38 cellular contexts compared by ENCODE assay signal in the genomic region with DNA sequence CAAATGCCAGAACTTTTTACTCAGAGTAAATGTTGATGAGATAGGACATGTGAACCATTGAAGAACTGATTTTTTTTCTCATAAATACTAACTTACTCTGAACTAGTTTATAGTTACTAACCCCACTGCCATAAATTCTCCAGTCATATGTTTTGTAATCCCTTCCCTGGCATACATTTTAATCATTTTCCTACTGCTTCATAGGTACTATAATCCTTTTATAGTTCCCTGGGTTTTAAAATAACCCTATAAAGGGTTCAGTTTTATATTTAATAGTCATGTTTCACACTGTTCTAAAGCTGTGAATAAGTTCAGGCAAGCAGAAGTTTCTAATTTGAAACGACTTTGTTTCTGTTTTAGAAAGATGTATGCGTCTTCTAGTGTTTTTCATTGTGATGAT.
"Had no signal": no experiment of that assay in that cellular context is flagged by ENCODE, and none has a peak within 500 bp of the region (broad histone marks: within the 10 kb centered on the region; RNA-seq: fewer than 3 reads in every experiment).

No MANE protein-coding gene starts in this region.

- H3K27ac ChIP-seq: ascending aorta, cardiac muscle cell, VCaP had no signal

- H3K27me3 Mint-ChIP-seq: activated B cell treated with CpG ODN at 0.5 μM for 24 hours; activated CD4-positive, alpha-beta memory T cell treated with anti-CD3 and anti-CD28 coated beads, Interleukin-2, amount 10 ng/mL, durations not matched to agents 7 days and 5 days; activated CD8-positive, alpha-beta memory T cell treated with anti-CD3 and anti-CD28 coated beads, Interleukin-2, amount 10 ng/mL, durations not matched to agents 7 days and 5 days; activated naive CD4-positive, alpha-beta T cell treated with anti-CD3 and anti-CD28 coated beads, Interleukin-2, amount 10 ng/mL, durations not matched to agents 7 days and 5 days; activated naive CD4-positive, alpha-beta T cell treated with anti-CD3 and anti-CD28 coated beads, Interleukin-2, amount 50 U/mL, for 24 hours; activated naive CD8-positive, alpha-beta T cell; activated naive CD8-positive, alpha-beta T cell treated with anti-CD3 and anti-CD28 coated beads, Interleukin-2, amount 10 ng/mL, durations not matched to agents 7 days and 5 days; activated naive CD8-positive, alpha-beta T cell treated with anti-CD3 and anti-CD28 coated beads, Interleukin-2, amount 50 U/mL, for 24 hours; activated T-cell treated with anti-CD3 and anti-CD28 coated beads, Interleukin-2, amount 50 U/mL, for 24 hours; brain; central memory CD8-positive, alpha-beta T cell had no signal

- H3K4me3 ChIP-seq: ascending aorta, cardiac muscle cell had no signal

- H3K9me3 ChIP-seq: ascending aorta had no signal

- FAIRE-seq: bronchial epithelial cell, TTC549 had no signal

- ATAC-seq: activated CD8-positive, alpha-beta memory T cell treated with anti-CD3 and anti-CD28 coated beads, Interleukin-2, amount 10 ng/mL, durations not matched to agents 7 days and 5 days; activated CD8-positive, alpha-beta T cell treated with anti-CD3 and anti-CD28 coated beads, Interleukin-2, amount 10 ng/mL, durations not matched to agents 7 days and 5 days; activated naive CD8-positive, alpha-beta T cell treated with anti-CD3 and anti-CD28 coated beads, Interleukin-2, amount 50 U/mL, for 24 hours had no signal

- H3K27ac Mint-ChIP-seq: activated B cell treated with CpG ODN at 0.5 μM for 24 hours; activated CD4-positive, alpha-beta memory T cell treated with anti-CD3 and anti-CD28 coated beads, Interleukin-2, amount 10 ng/mL, durations not matched to agents 7 days and 5 days; activated CD4-positive, alpha-beta T cell treated with anti-CD3 and anti-CD28 coated beads, Interleukin-2, amount 10 ng/mL, durations not matched to agents 24 days and 14 days; activated CD8-positive, alpha-beta memory T cell treated with anti-CD3 and anti-CD28 coated beads, Interleukin-2, amount 10 ng/mL, durations not matched to agents 7 days and 5 days; activated CD8-positive, alpha-beta T cell treated with anti-CD3 and anti-CD28 coated beads, Interleukin-2, amount 10 ng/mL, durations not matched to agents 7 days and 5 days; activated naive CD4-positive, alpha-beta T cell treated with anti-CD3 and anti-CD28 coated beads, Interleukin-2, amount 10 ng/mL, durations not matched to agents 7 days and 5 days; activated naive CD4-positive, alpha-beta T cell treated with anti-CD3 and anti-CD28 coated beads, Interleukin-2, amount 50 U/mL, for 24 hours; activated naive CD8-positive, alpha-beta T cell; activated naive CD8-positive, alpha-beta T cell treated with anti-CD3 and anti-CD28 coated beads, Interleukin-2, amount 10 ng/mL, durations not matched to agents 7 days and 5 days; activated naive CD8-positive, alpha-beta T cell treated with anti-CD3 and anti-CD28 coated beads, Interleukin-2, amount 50 U/mL, for 24 hours; activated T-cell treated with anti-CD3 and anti-CD28 coated beads, Interleukin-2, amount 50 U/mL, for 24 hours; activated T-helper 2 cell treated with anti-CD3 and anti-CD28 coated beads, Interferon-gamma antibody, Interleukin-2, Interleukin-4, amounts not matched to agents 10 μg/mL and 5 μg/mL and 100 μg/mL, durations not matched to agents 14 hours and 24 hours and 36 hours; T-helper 1 cell treated with Interleukin-12 subunit alpha and Interleukin-12 subunit beta and Interleukin-4 antibody, amounts not matched to agents 30 μg/mL and 1 μg/mL, for 36 hours; T-helper 2 cell treated with Interferon-gamma antibody and Interleukin-4, amounts not matched to agents 5 μg/mL and 100 μg/mL, for 36 hours had no signal

- H3K27me3 ChIP-seq: ascending aorta, cardiac muscle cell had no signal

- H3K36me3 ChIP-seq: ascending aorta, cardiac muscle cell had no signal

- H3K4me1 Mint-ChIP-seq: activated B cell treated with CpG ODN at 0.5 μM for 24 hours; activated CD4-positive, alpha-beta memory T cell treated with anti-CD3 and anti-CD28 coated beads, Interleukin-2, amount 10 ng/mL, durations not matched to agents 7 days and 5 days; activated CD4-positive, alpha-beta T cell treated with anti-CD3 and anti-CD28 coated beads, Interleukin-2, amount 10 ng/mL, durations not matched to agents 24 days and 14 days; activated CD8-positive, alpha-beta memory T cell treated with anti-CD3 and anti-CD28 coated beads, Interleukin-2, amount 10 ng/mL, durations not matched to agents 7 days and 5 days; activated naive CD4-positive, alpha-beta T cell treated with anti-CD3 and anti-CD28 coated beads, Interleukin-2, amount 10 ng/mL, durations not matched to agents 7 days and 5 days; activated naive CD4-positive, alpha-beta T cell treated with anti-CD3 and anti-CD28 coated beads, Interleukin-2, amount 50 U/mL, for 24 hours; activated naive CD8-positive, alpha-beta T cell treated with anti-CD3 and anti-CD28 coated beads, Interleukin-2, amount 10 ng/mL, durations not matched to agents 7 days and 5 days; activated naive CD8-positive, alpha-beta T cell treated with anti-CD3 and anti-CD28 coated beads, Interleukin-2, amount 50 U/mL, for 24 hours had no signal

- H3K4me3 Mint-ChIP-seq: activated B cell treated with CpG ODN at 0.5 μM for 24 hours; activated CD4-positive, alpha-beta memory T cell treated with anti-CD3 and anti-CD28 coated beads, Interleukin-2, amount 10 ng/mL, durations not matched to agents 7 days and 5 days; activated CD4-positive, alpha-beta T cell treated with anti-CD3 and anti-CD28 coated beads, Interleukin-2, amount 10 ng/mL, durations not matched to agents 24 days and 14 days; activated CD8-positive, alpha-beta memory T cell treated with anti-CD3 and anti-CD28 coated beads, Interleukin-2, amount 10 ng/mL, durations not matched to agents 7 days and 5 days; activated CD8-positive, alpha-beta T cell treated with anti-CD3 and anti-CD28 coated beads, Interleukin-2, amount 10 ng/mL, durations not matched to agents 7 days and 5 days; activated naive CD4-positive, alpha-beta T cell treated with anti-CD3 and anti-CD28 coated beads, Interleukin-2, amount 10 ng/mL, durations not matched to agents 7 days and 5 days; activated naive CD4-positive, alpha-beta T cell treated with anti-CD3 and anti-CD28 coated beads, Interleukin-2, amount 50 U/mL, for 24 hours; activated naive CD8-positive, alpha-beta T cell; activated naive CD8-positive, alpha-beta T cell treated with anti-CD3 and anti-CD28 coated beads, Interleukin-2, amount 10 ng/mL, durations not matched to agents 7 days and 5 days; activated naive CD8-positive, alpha-beta T cell treated with anti-CD3 and anti-CD28 coated beads, Interleukin-2, amount 50 U/mL, for 24 hours; activated T-cell treated with anti-CD3 and anti-CD28 coated beads, Interleukin-2, amount 50 U/mL, for 24 hours; brain; central memory CD8-positive, alpha-beta T cell; T-helper 1 cell treated with Interleukin-12 subunit alpha and Interleukin-12 subunit beta and Interleukin-4 antibody, amounts not matched to agents 30 μg/mL and 1 μg/mL, for 36 hours; T-helper 2 cell treated with Interferon-gamma antibody and Interleukin-4, amounts not matched to agents 5 μg/mL and 100 μg/mL, for 36 hours had no signal

- H3K9me3 Mint-ChIP-seq: activated B cell treated with CpG ODN at 0.5 μM for 24 hours; activated CD4-positive, alpha-beta memory T cell treated with anti-CD3 and anti-CD28 coated beads, Interleukin-2, amount 10 ng/mL, durations not matched to agents 7 days and 5 days; activated CD4-positive, alpha-beta T cell treated with anti-CD3 and anti-CD28 coated beads, Interleukin-2, amount 10 ng/mL, durations not matched to agents 24 days and 14 days; activated naive CD4-positive, alpha-beta T cell treated with anti-CD3 and anti-CD28 coated beads, Interleukin-2, amount 10 ng/mL, durations not matched to agents 7 days and 5 days; activated naive CD4-positive, alpha-beta T cell treated with anti-CD3 and anti-CD28 coated beads, Interleukin-2, amount 50 U/mL, for 24 hours; activated naive CD8-positive, alpha-beta T cell treated with anti-CD3 and anti-CD28 coated beads, Interleukin-2, amount 10 ng/mL, durations not matched to agents 7 days and 5 days; activated naive CD8-positive, alpha-beta T cell treated with anti-CD3 and anti-CD28 coated beads, Interleukin-2, amount 50 U/mL, for 24 hours; activated T-cell treated with anti-CD3 and anti-CD28 coated beads, Interleukin-2, amount 50 U/mL, for 24 hours; activated T-helper 2 cell treated with anti-CD3 and anti-CD28 coated beads, Interferon-gamma antibody, Interleukin-2, Interleukin-4, amounts not matched to agents 10 μg/mL and 5 μg/mL and 100 μg/mL, durations not matched to agents 14 hours and 24 hours and 36 hours; brain; central memory CD8-positive, alpha-beta T cell; T-helper 1 cell treated with Interleukin-12 subunit alpha and Interleukin-12 subunit beta and Interleukin-4 antibody, amounts not matched to agents 30 μg/mL and 1 μg/mL, for 36 hours; T-helper 2 cell treated with Interferon-gamma antibody and Interleukin-4, amounts not matched to agents 5 μg/mL and 100 μg/mL, for 36 hours had no signal

- H3K36me3 Mint-ChIP-seq: activated CD8-positive, alpha-beta memory T cell treated with anti-CD3 and anti-CD28 coated beads, Interleukin-2, amount 10 ng/mL, durations not matched to agents 7 days and 5 days; activated naive CD4-positive, alpha-beta T cell treated with anti-CD3 and anti-CD28 coated beads, Interleukin-2, amount 10 ng/mL, durations not matched to agents 7 days and 5 days; activated naive CD4-positive, alpha-beta T cell treated with anti-CD3 and anti-CD28 coated beads, Interleukin-2, amount 50 U/mL, for 24 hours; activated naive CD8-positive, alpha-beta T cell treated with anti-CD3 and anti-CD28 coated beads, Interleukin-2, amount 10 ng/mL, durations not matched to agents 7 days and 5 days; brain had no signal

- DNase-seq: activated B cell treated with CpG ODN at 0.5 μM for 24 hours; activated CD4-positive, alpha-beta memory T cell treated with anti-CD3 and anti-CD28 coated beads, Interleukin-2, amount 10 ng/mL, durations not matched to agents 7 days and 5 days; activated CD4-positive, alpha-beta T cell treated with anti-CD3 and anti-CD28 coated beads for 4 hours; activated CD4-positive, alpha-beta T cell treated with anti-CD3 and anti-CD28 coated beads, Interleukin-2, amount 10 ng/mL, durations not matched to agents 24 days and 14 days; activated CD4-positive, alpha-beta T cell treated with anti-CD3 and anti-CD28 coated beads, Interleukin-2, amount 50 U/mL, for 1 hour; activated CD4-positive, alpha-beta T cell treated with anti-CD3 and anti-CD28 coated beads, Interleukin-2, amount 50 U/mL, for 4 hours; activated CD4-positive, CD25-positive, alpha-beta regulatory T cell treated with anti-CD3 and anti-CD28 coated beads, Interleukin-2, amount 50 U/mL, for 72 hours; activated CD8-positive, alpha-beta memory T cell treated with anti-CD3 and anti-CD28 coated beads for 24 hours; activated CD8-positive, alpha-beta memory T cell treated with anti-CD3 and anti-CD28 coated beads, Interleukin-2, amount 10 ng/mL, durations not matched to agents 7 days and 5 days; activated CD8-positive, alpha-beta memory T cell treated with anti-CD3 and anti-CD28 coated beads, Interleukin-2, amount 50 U/mL, for 48 hours; activated CD8-positive, alpha-beta T cell treated with anti-CD3 and anti-CD28 coated beads, Interleukin-2, amount 10 ng/mL, durations not matched to agents 7 days and 5 days; activated effector memory CD4-positive, alpha-beta T cell treated with Interleukin-2 at 50 U/mL for 16 hours; activated gamma-delta T cell; activated naive CD4-positive, alpha-beta T cell treated with anti-CD3 and anti-CD28 coated beads, Interleukin-2, amount 10 ng/mL, durations not matched to agents 7 days and 5 days; activated naive CD4-positive, alpha-beta T cell treated with Interleukin-2 at 50 U/mL for 16 hours; activated naive CD8-positive, alpha-beta T cell treated with anti-CD3 and anti-CD28 coated beads, Interleukin-2, amount 10 ng/mL, durations not matched to agents 7 days and 5 days; activated naive CD8-positive, alpha-beta T cell treated with anti-CD3 and anti-CD28 coated beads, Interleukin-2, amount 50 U/mL, for 24 hours; activated T-cell treated with anti-CD3 and anti-CD28 coated beads, Interleukin-2, amount 50 U/mL, for 24 hours; activated T-cell treated with anti-CD3 and anti-CD28 coated beads, Interleukin-2, amount 50 U/mL, for 48 hours; amygdala; anterior cingulate cortex; caudate nucleus; cerebellar nuclear complex; T-helper 1 cell; T-helper 2 cell; T-helper 9 cell had no signal
